8 cellular contexts compared by ENCODE assay signal in genomic region chr14:62117010-62117717, GRCh38.
DNase-seq lines count a peak whose midpoint lies in the region; ATAC-seq, FAIRE-seq and TF ChIP-seq lines count a peak whose summit lies in the region.

No MANE protein-coding gene starts in this region.

- H3K27ac ChIP-seq in GM12878 (ENCODE audit: control insufficient read depth, insufficient read depth) (no peak overlapping the region), iPS-18a (ENCODE audit: low read length) (no peak overlapping the region)

- no peaks in the 10 kb centered on the region for H3K79me2 ChIP-seq in GM12878 (ENCODE audit: control insufficient read depth, insufficient read depth, low read length)

- POLR2A ChIA-PET in GM12878 (lab: Charles Lee), result no interaction called here

- CTCF ChIA-PET in GM12878 (lab: Yijun Ruan, JAX), result interaction anchor here (1.3 to 7.0 kb wide), 3 partner anchors 8 to 192 kb away, joined by 3 to 64 read pairs (median 6); no protein-coding TSS in a partner anchor

- ATAC-seq in GM21528 (IDR thresholded peaks at IDR 0.05; ENCODE audit: low FRiP score, unreplicated experiment) (peak; percentile 94), GM12878 (peak; percentile 95)

- SMC1A ChIA-PET in GM12878 (lab: Charles Lee; ENCODE audit: uncharacterized antibody, unreplicated experiment), result interaction anchor here (0.9 to 2.4 kb wide), 3 partner anchors 10 to 189 kb away, joined by 3 to 11 read pairs (median 5); no protein-coding TSS in a partner anchor

- RAD21 ChIA-PET in GM12878 (lab: Charles Lee; ENCODE audit: unreplicated experiment), result interaction anchor here (4.6 kb wide), 1 partner anchor 10 kb away, joined by 32 read pairs; no protein-coding TSS in a partner anchor

- H3K4me3 ChIP-seq in GM12878, result peak overlapping the region; percentile 41; the same call in 1 of the 2 replicates
- peak overlapping the region; percentile 69 for H3K4me3 ChIP-seq in iPS-18a (ENCODE audit: low read length)
- H3K4me3 ChIP-seq in skeletal muscle cell (ENCODE audit: low read depth, low read length), result peak overlapping the region; percentile 8

- no peak for TF ChIP-seq EP300 in GM12878 (IDR thresholded peaks at IDR 0.05; ENCODE audit: borderline replicate concordance in 1 of 2, control insufficient read depth in 1 of 2, low read depth in 2 of 2, low read length in 2 of 2)

- TF ChIP-seq CTCF in GM12878 (IDR thresholded peaks at IDR 0.05 in 2 of 3, conservative IDR thresholded peaks at IDR 0.05 in 1 of 3; ENCODE audit: control insufficient read depth in 2 of 3, extremely low read depth in 1 of 3, insufficient read depth in 1 of 3, low read depth in 3 of 3, low read length in 3 of 3), result peak in 2 of 3 experiments; percentile 42 to 56; a peak in 5 of 6 replicates

- no peak for FAIRE-seq in GM12878 (lab: Jason Lieb, UNC)

- 2% methylated on average over 55 of the region's 55 CpGs for WGBS in GM12878 (ENCODE audit: insufficient coverage, insufficient replicate concordance, low lambda C conversion rate, missing lambda C conversion rate)

- peak; percentile 7 for DNase-seq in Caki2 (ENCODE audit: low read depth)
- DNase-seq in Kasumi-1 (lab: John Stamatoyannopoulos, UW), result peak; percentile 24 to 40
- peak in 4 of 5 experiments; percentile 19 to 60 (median 28) for DNase-seq in T-helper 2 cell
- no peak for DNase-seq in GM12878 (ENCODE audit: low read depth, low spot score)
- peak; percentile 8 for DNase-seq in skeletal muscle cell (ENCODE audit: low read depth)
- DNase-seq in NK-92 (lab: John Stamatoyannopoulos, UW; ENCODE audit: unreplicated experiment), result no peak

- H3K9me3 ChIP-seq in GM12878 (replicated peaks; ENCODE audit: control insufficient read depth, insufficient read depth, low read length), result no peaks in the 10 kb centered on the region
- H3K9me3 ChIP-seq in iPS-18a (ENCODE audit: control insufficient read depth, low read depth, low read length), result no peaks in the 10 kb centered on the region

- no peaks in the 10 kb centered on the region for H3K4me1 ChIP-seq in GM12878 (ENCODE audit: control insufficient read depth, insufficient read depth, low read length)
- H3K4me1 ChIP-seq in iPS-18a (ENCODE audit: control insufficient read depth, low read depth, low read length), result peaks cover 4% of the 10 kb centered on the region

- intact Hi-C loops in GM12878 (cut with micrococcal nuclease; ENCODE audit: unreplicated experiment), result no loop called here

- in situ Hi-C loops in Caki2 (cut with HindIII; ENCODE audit: low pct_unique_long_range_greater_than_20kb, low sequenced_read_pairs), result no loop called here
- in situ Hi-C loops in GM12878 (cut with MboI), result no loop called here

- no peak overlapping the region for H3K9ac ChIP-seq in GM12878 (ENCODE audit: control insufficient read depth, insufficient read depth, low read length)
- peak overlapping the region; percentile 49 for H3K9ac ChIP-seq in iPS-18a (ENCODE audit: low read length)

- no TSS peak for BruUV-seq in GM12878 (replicated peaks; lab: Mats Ljungman, UMichigan)

- peaks cover 5 to 9% of the 10 kb centered on the region in 2 experiments for H3K27me3 ChIP-seq in GM12878 (replicated peaks in 1 of 2; ENCODE audit: control insufficient read depth in 2 of 2, insufficient read depth in 2 of 2, low read length in 1 of 2)
- peaks cover 46% of the 10 kb centered on the region for H3K27me3 ChIP-seq in iPS-18a (ENCODE audit: control insufficient read depth, insufficient read depth, low read length)

- no peaks in the 10 kb centered on the region for H4K20me1 ChIP-seq in GM12878 (ENCODE audit: control insufficient read depth, insufficient read depth)

- no peak for TF ChIP-seq RAD21 in GM12878 (IDR thresholded peaks at IDR 0.05; ENCODE audit: insufficient read depth, low read depth, low read length)

- no peaks in the 10 kb centered on the region for H3K36me3 ChIP-seq in GM12878 (ENCODE audit: control insufficient read depth in 2 of 2, insufficient read depth in 2 of 2, low read length in 1 of 2)
- no peaks in the 10 kb centered on the region for H3K36me3 ChIP-seq in iPS-18a (ENCODE audit: control insufficient read depth, low read depth, low read length)

- no peak for TF ChIP-seq POLR2A in GM12878 (IDR thresholded peaks at IDR 0.05; ENCODE audit: low read depth, low read length)

- peak overlapping the region; percentile 64; the same call in 1 of the 2 replicates for H2AFZ ChIP-seq in GM12878 (ENCODE audit: control insufficient read depth, low read depth, low read length)

- H3K4me2 ChIP-seq in GM12878 (ENCODE audit: control insufficient read depth, insufficient read depth), result peak overlapping the region; percentile 96

TF ChIP-seq in GM12878, 131 proteins besides CTCF, POLR2A, EP300 and RAD21:
- 0 out of 2 replicates have a peak, but pooled peaks have one; percentile 29 for TF ChIP-seq TCF3 (IDR thresholded peaks at IDR 0.05; ENCODE audit: borderline replicate concordance, insufficient read depth, low read depth, low read length)
- no peak for TF ChIP-seq SKIL (IDR thresholded peaks at IDR 0.05; ENCODE audit: low read depth, poor library complexity, severe bottlenecking)
- TF ChIP-seq PKNOX1 (IDR thresholded peaks at IDR 0.05), result peak; percentile 79
- peak; percentile 68 for TF ChIP-seq PBX3 (IDR thresholded peaks at IDR 0.05; ENCODE audit: insufficient replicate concordance, low read depth, low read length)

Comparison
In these comparisons a context has a peak if more than half of its experiments do, and no peak if none do; other contexts are left out.
1. DNase-seq: peak in Caki2 (single experiment), Kasumi-1 (2 of 2), T-helper 2 cell (4 of 5) and skeletal muscle cell (single experiment); none in GM12878 (single experiment) and NK-92 (single experiment).
2. H3K4me3 ChIP-seq: peak in every context shown above with its lines; median percentile 69 in iPS-18a; 41 in GM12878; 8 in skeletal muscle cell.